In genomic region chr18:48300463-48300961, GRCh38 we compare ENCODE assay signal across 9 cellular contexts.
DNase-seq lines count a peak whose midpoint lies in the region; TF ChIP-seq lines count a peak whose summit lies in the region.
"Had no signal": no experiment of that assay in that cellular context is flagged by ENCODE, and none has a peak within 500 bp of the region (broad histone marks: within the 10 kb centered on the region; RNA-seq: fewer than 3 reads in every experiment).

No MANE protein-coding gene starts in this region.

- peak overlapping the region; percentile 37; the same call in 1 of the 2 replicates for H2AFZ ChIP-seq in KMS-11 (ENCODE audit: low read depth)
- H2AFZ ChIP-seq in SK-N-SH (ENCODE audit: low read depth): no peak overlapping the region

- peak; percentile 79 for DNase-seq in DMS153 (lab: John Stamatoyannopoulos, UW)
- DNase-seq in T-helper 2 cell treated with Interferon-gamma antibody and Interleukin-4, amounts not matched to agents 5 μg/mL and 100 μg/mL, for 36 hours (ENCODE audit: low spot score): no peak
- DNase-seq in iPS-NIHi11 (ENCODE audit: low spot score): peak; percentile 54
- no peak for DNase-seq in hippocampal formation (lab: John Stamatoyannopoulos, UW)
- DNase-seq in SK-N-SH: no peak
- DNase-seq in DMS 273 treated with DMSO at 0.1 percent for 48 hours (lab: John Stamatoyannopoulos, UW): no peak
- no peak for DNase-seq in sigmoid colon

- H3K9me3 ChIP-seq in SK-N-SH: no peaks in the 10 kb centered on the region
- H3K9me3 ChIP-seq in sigmoid colon: no peaks in the 10 kb centered on the region

- H3K27ac ChIP-seq in KMS-11: no peak overlapping the region
- no peak overlapping the region; a peak in 1 of 4 replicates for H3K27ac ChIP-seq in SK-N-SH (ENCODE audit: low read depth in 2 of 2, low read length in 1 of 2)
- no peak overlapping the region for H3K27ac ChIP-seq in sigmoid colon

- H3K9ac ChIP-seq in KMS-11 (no peak overlapping the region), SK-N-SH (no peak overlapping the region)

- peak overlapping the region; percentile 52 for H3K4me3 Mint-ChIP-seq in T-helper 2 cell treated with Interferon-gamma antibody and Interleukin-4, amounts not matched to agents 5 μg/mL and 100 μg/mL, for 36 hours
- H3K4me3 Mint-ChIP-seq: activated naive CD8-positive, alpha-beta T cell had no signal

- peaks cover 9% of the 10 kb centered on the region for H3K4me1 Mint-ChIP-seq in T-helper 2 cell treated with Interferon-gamma antibody and Interleukin-4, amounts not matched to agents 5 μg/mL and 100 μg/mL, for 36 hours (ENCODE audit: low read depth)

- H3K4me2 ChIP-seq in KMS-11 (no peak overlapping the region; the same call in 1 of the 2 replicates), SK-N-SH (no peak overlapping the region)

- H3K36me3 ChIP-seq in KMS-11 (ENCODE audit: insufficient read depth) (no peaks in the 10 kb centered on the region), SK-N-SH (replicated peaks in 1 of 2; ENCODE audit: control insufficient read depth in 1 of 2, insufficient read depth in 2 of 2, low read length in 1 of 2) (no peaks in the 10 kb centered on the region), sigmoid colon (no peaks in the 10 kb centered on the region)

- no peaks in the 10 kb centered on the region for H3K36me3 Mint-ChIP-seq in T-helper 2 cell treated with Interferon-gamma antibody and Interleukin-4, amounts not matched to agents 5 μg/mL and 100 μg/mL, for 36 hours (ENCODE audit: low read depth)
- H3K36me3 Mint-ChIP-seq: activated naive CD8-positive, alpha-beta T cell had no signal

- no peaks in the 10 kb centered on the region for H3K9me2 ChIP-seq in SK-N-SH

- no peaks in the 10 kb centered on the region for H3F3A ChIP-seq in SK-N-SH (replicated peaks; ENCODE audit: insufficient read depth)

- TF ChIP-seq RAD21 in SK-N-SH (IDR thresholded peaks at IDR 0.05; ENCODE audit: low read length): no peak

- H3K9me3 Mint-ChIP-seq in T-helper 2 cell treated with Interferon-gamma antibody and Interleukin-4, amounts not matched to agents 5 μg/mL and 100 μg/mL, for 36 hours: no peaks in the 10 kb centered on the region

- H3K4me3 ChIP-seq in KMS-11 (IDR thresholded peaks at IDR 0.05; ENCODE audit: insufficient read depth, low read depth, low read length) (no peak overlapping the region), SK-N-SH (ENCODE audit: low read depth in 2 of 2, low read length in 1 of 2) (no peak overlapping the region), sigmoid colon (no peak overlapping the region)

- no peak for TF ChIP-seq EP300 in SK-N-SH (IDR thresholded peaks at IDR 0.05; ENCODE audit: borderline replicate concordance in 1 of 2, low read depth in 1 of 2, low read length in 1 of 2)
- no peak for TF ChIP-seq EP300 in sigmoid colon (IDR thresholded peaks at IDR 0.05)

- H3K79me2 ChIP-seq in KMS-11 (ENCODE audit: insufficient read depth, low read depth) (no peaks in the 10 kb centered on the region), SK-N-SH (ENCODE audit: insufficient read depth) (no peaks in the 10 kb centered on the region)

- TF ChIP-seq POLR2A in sigmoid colon (IDR thresholded peaks at IDR 0.05): no peak

- TF ChIP-seq CTCF in KMS-11 (conservative IDR thresholded peaks at IDR 0.05; ENCODE audit: low read depth, low read length) (no peak), SK-N-SH (IDR thresholded peaks at IDR 0.05) (no peak), sigmoid colon (IDR thresholded peaks at IDR 0.05) (no peak)

- H3K4me1 ChIP-seq in KMS-11 (ENCODE audit: low read depth, poor library complexity, severe bottlenecking) (no peaks in the 10 kb centered on the region), SK-N-SH (ENCODE audit: control insufficient read depth in 1 of 2, insufficient read depth in 2 of 2, low read depth in 1 of 2, low read length in 1 of 2) (peaks cover 0 to 22% of the 10 kb centered on the region in 2 experiments; a peak in 1 of 4 replicates), sigmoid colon (no peaks in the 10 kb centered on the region)

- no peaks in the 10 kb centered on the region for H3K27me3 ChIP-seq in KMS-11 (ENCODE audit: insufficient read depth, low read depth)
- no peaks in the 10 kb centered on the region for H3K27me3 ChIP-seq in SK-N-SH (ENCODE audit: insufficient read depth)
- H3K27me3 ChIP-seq in sigmoid colon: no peaks in the 10 kb centered on the region

- WGBS in SK-N-SH (ENCODE audit: low lambda C conversion rate): 34% methylated on average over 6 of the region's 6 CpGs
- 33 to 46% methylated on average over 6 of the region's 6 CpGs for WGBS in sigmoid colon, 2 donors

- POLR2A ChIA-PET in SK-N-SH (lab: Yijun Ruan, JAX): no interaction called here

- peak overlapping the region; percentile 72 for H3K27ac Mint-ChIP-seq in T-helper 2 cell treated with Interferon-gamma antibody and Interleukin-4, amounts not matched to agents 5 μg/mL and 100 μg/mL, for 36 hours
- H3K27ac Mint-ChIP-seq: activated naive CD8-positive, alpha-beta T cell had no signal

- no peaks in the 10 kb centered on the region for H4K20me1 ChIP-seq in KMS-11 (ENCODE audit: insufficient read depth)
- H4K20me1 ChIP-seq in SK-N-SH (ENCODE audit: insufficient read depth): no peaks in the 10 kb centered on the region

- intact Hi-C loops in sigmoid colon (cut with DNase I): no loop called here

- CTCF ChIA-PET in SK-N-SH (lab: Yijun Ruan, JAX): interaction anchor here (1.6 kb wide), 2 partner anchors 17 to 138 kb away, joined by 3 to 8 read pairs; no protein-coding TSS in a partner anchor

- no peaks in the 10 kb centered on the region for H3K27me3 Mint-ChIP-seq in T-helper 2 cell treated with Interferon-gamma antibody and Interleukin-4, amounts not matched to agents 5 μg/mL and 100 μg/mL, for 36 hours (ENCODE audit: low read depth)
- H3K27me3 Mint-ChIP-seq: activated naive CD8-positive, alpha-beta T cell had no signal

TF ChIP-seq in SK-N-SH, 30 proteins besides CTCF, POLR2A, EP300 and RAD21:
- TF ChIP-seq RCOR1 (IDR thresholded peaks at IDR 0.05; ENCODE audit: low read length) (no peak), RXRA (IDR thresholded peaks at IDR 0.05; ENCODE audit: borderline replicate concordance, low read depth) (no peak), TEAD4 (IDR thresholded peaks at IDR 0.05; ENCODE audit: borderline replicate concordance, insufficient read depth) (no peak), YY1 (IDR thresholded peaks at IDR 0.05; ENCODE audit: low read depth) (no peak), USF1 (IDR thresholded peaks at IDR 0.05; ENCODE audit: borderline replicate concordance, low read depth) (no peak), ZBTB33 (IDR thresholded peaks at IDR 0.05; ENCODE audit: borderline replicate concordance, low read depth) (no peak), TAF1 (IDR thresholded peaks at IDR 0.05; ENCODE audit: borderline replicate concordance, low read depth, low read length) (no peak), USF2 (IDR thresholded peaks at IDR 0.05; ENCODE audit: borderline replicate concordance, low read depth, low read length) (no peak), ELF1 (IDR thresholded peaks at IDR 0.05) (no peak), FOXJ3 (CRISPR knock-in tag; IDR thresholded peaks at IDR 0.05) (no peak), IRF3 (IDR thresholded peaks at IDR 0.05; ENCODE audit: low read depth, low read length) (no peak), NRF1 (IDR thresholded peaks at IDR 0.05; ENCODE audit: low read depth, low read length) (no peak), SIN3A (IDR thresholded peaks at IDR 0.05; ENCODE audit: borderline replicate concordance, low read depth, low read length) (no peak)

Comparison
In these comparisons a context has a peak if more than half of its experiments do, and no peak if none do; other contexts are left out.
1. DNase-seq: peak in DMS153 (single experiment) and iPS-NIHi11 (single experiment); none in T-helper 2 cell treated with Interferon-gamma antibody and Interleukin-4, amounts not matched to agents 5 μg/mL and 100 μg/mL, for 36 hours (single experiment), hippocampal formation (0 of 2), SK-N-SH (single experiment), DMS 273 treated with DMSO at 0.1 percent for 48 hours (single experiment) and sigmoid colon (single experiment).